Comparison of ENCODE assay signal across 8 cellular contexts in genomic region chr12:49741882-49742620, GRCh38. TPM values are rescaled to one million over a fixed set of nuclear protein-coding genes. Genes with fewer than 3 reads are reported as not detected.
A peak's percentile ranks its signal among the peaks of the same experiment; 100 is the strongest.
DNase-seq lines count a peak whose midpoint lies in the region; ATAC-seq and TF ChIP-seq lines count a peak whose summit lies in the region.

No MANE protein-coding gene starts in this region.

- H3K27ac Mint-ChIP-seq in CD14-positive monocyte, result peak overlapping the region; percentile 99 to 100 (median 100)
- peak overlapping the region; percentile 97 to 100 (median 98) for H3K27ac Mint-ChIP-seq in naive thymus-derived CD8-positive, alpha-beta T cell
- H3K27ac Mint-ChIP-seq in stimulated activated naive B cell treated with anti-CD40 and anti-IgM and Interleukin-4, amounts not matched to agents 10 μg/mL and 1 μg/mL and 100 μg/mL, for 72 hours, result peak overlapping the region; percentile 97

- H3K4me1 ChIP-seq in esophagus squamous epithelium, result peaks cover 13 to 55% (median 27%) of the 10 kb centered on the region in 3 donors

- ATAC-seq in GM19397 (IDR thresholded peaks at IDR 0.05; ENCODE audit: unreplicated experiment), result peak; percentile 39
- ATAC-seq in HG03558 (IDR thresholded peaks at IDR 0.05; ENCODE audit: extremely low read depth, unreplicated experiment), result peak; percentile 30
- ATAC-seq in naive thymus-derived CD8-positive, alpha-beta T cell, result peak; percentile 62 to 70
- peak; percentile 80 to 81 for ATAC-seq in stimulated activated naive B cell treated with anti-CD40 and anti-IgM and Interleukin-4, amounts not matched to agents 10 μg/mL and 1 μg/mL and 100 μg/mL, for 72 hours (replicated peaks)

- peaks cover 12 to 18% of the 10 kb centered on the region in 2 donors for H3K36me3 Mint-ChIP-seq in CD14-positive monocyte
- H3K36me3 Mint-ChIP-seq in naive thymus-derived CD8-positive, alpha-beta T cell, result peaks cover 0 to 30% (median 2%) of the 10 kb centered on the region in 3 donors
- H3K36me3 Mint-ChIP-seq in stimulated activated naive B cell treated with anti-CD40 and anti-IgM and Interleukin-4, amounts not matched to agents 10 μg/mL and 1 μg/mL and 100 μg/mL, for 72 hours, result peaks cover 25 to 31% of the 10 kb centered on the region in 2 donors

- H3K9me3 Mint-ChIP-seq in CD14-positive monocyte, result peaks cover 0 to 2% (median 0%) of the 10 kb centered on the region in 7 donors
- peaks cover 0 to 3% (median 0%) of the 10 kb centered on the region in 9 donors for H3K9me3 Mint-ChIP-seq in naive thymus-derived CD8-positive, alpha-beta T cell
- H3K9me3 Mint-ChIP-seq in stimulated activated naive B cell treated with anti-CD40 and anti-IgM and Interleukin-4, amounts not matched to agents 10 μg/mL and 1 μg/mL and 100 μg/mL, for 72 hours, result no peaks in the 10 kb centered on the region

- intact Hi-C loops in CD14-positive monocyte (cut with micrococcal nuclease), result loop anchor here in 1 of 2 donors (5.0 kb wide), 1 partner anchor 35 kb away; the partner anchor contains the start of gene FMNL3
- intact Hi-C loops in esophagus squamous epithelium (cut with DNase I), result no loop called here

- POLR2A ChIA-PET in naive thymus-derived CD8-positive, alpha-beta T cell (lab: Charles Lee), result interaction anchor here (0.9 to 2.2 kb wide), 28 partner anchors 8 to 612 kb away, joined by 3 to 47 read pairs (median 6); partner anchors contain the start of genes BCDIN3D, CERS5, FMNL3 and NCKAP5L

- WGBS in esophagus squamous epithelium, 2 donors, result 0% methylated on average over 14 to 16 of the region's 35 CpGs

- H3K9me3 ChIP-seq in esophagus squamous epithelium, result no peaks in the 10 kb centered on the region

- peaks cover 0 to 2% (median 2%) of the 10 kb centered on the region in 3 donors for H3K27me3 Mint-ChIP-seq in CD14-positive monocyte (ENCODE audit: low read depth in 3 of 3)
- H3K27me3 Mint-ChIP-seq in naive thymus-derived CD8-positive, alpha-beta T cell, result peaks cover 0 to 3% (median 0%) of the 10 kb centered on the region in 5 donors
- H3K27me3 Mint-ChIP-seq in stimulated activated naive B cell treated with anti-CD40 and anti-IgM and Interleukin-4, amounts not matched to agents 10 μg/mL and 1 μg/mL and 100 μg/mL, for 72 hours, result no peaks in the 10 kb centered on the region

- peaks cover 0 to 24% (median 0%) of the 10 kb centered on the region in 3 donors for H3K36me3 ChIP-seq in esophagus squamous epithelium

- H3K27ac ChIP-seq in esophagus squamous epithelium, result peak overlapping the region; percentile 98 to 99 (median 99)

- no peak for TF ChIP-seq POLR2A in esophagus squamous epithelium (IDR thresholded peaks at IDR 0.05)

- H3K4me3 ChIP-seq in esophagus squamous epithelium, result peak overlapping the region; percentile 74 to 95 (median 80)

- H3K27me3 ChIP-seq in esophagus squamous epithelium, result no peaks in the 10 kb centered on the region

- TF ChIP-seq CTCF in CD14-positive monocyte (IDR thresholded peaks at IDR 0.05) (no peak), esophagus squamous epithelium (IDR thresholded peaks at IDR 0.05) (no peak)

- peak overlapping the region; percentile 95 to 99 for H3K4me3 Mint-ChIP-seq in CD14-positive monocyte
- peak overlapping the region; percentile 87 to 99 (median 97) for H3K4me3 Mint-ChIP-seq in naive thymus-derived CD8-positive, alpha-beta T cell
- peak overlapping the region; percentile 87 to 89 for H3K4me3 Mint-ChIP-seq in stimulated activated naive B cell treated with anti-CD40 and anti-IgM and Interleukin-4, amounts not matched to agents 10 μg/mL and 1 μg/mL and 100 μg/mL, for 72 hours

- DNase-seq in CD14-positive monocyte (ENCODE audit: low spot score) (peak; percentile 96), esophagus squamous epithelium (lab: John Stamatoyannopoulos, UW) (peak; percentile 29)
- peak; percentile 89 to 91 for DNase-seq in activated T-cell treated with anti-CD3 and anti-CD28 coated beads, Interleukin-2, amount 50 U/mL, for 48 hours
- DNase-seq in naive thymus-derived CD8-positive, alpha-beta T cell, result peak; percentile 74 to 93 (median 86)
- DNase-seq in stimulated activated naive B cell treated with anti-CD40 and anti-IgM and Interleukin-4, amounts not matched to agents 10 μg/mL and 1 μg/mL and 100 μg/mL, for 72 hours, result peak; percentile 84

- H3K4me1 Mint-ChIP-seq in CD14-positive monocyte, result peaks cover 36% of the 10 kb centered on the region
- H3K4me1 Mint-ChIP-seq in naive thymus-derived CD8-positive, alpha-beta T cell, result peaks cover 23 to 58% (median 50%) of the 10 kb centered on the region in 4 donors
- peaks cover 19 to 41% of the 10 kb centered on the region in 2 donors for H3K4me1 Mint-ChIP-seq in stimulated activated naive B cell treated with anti-CD40 and anti-IgM and Interleukin-4, amounts not matched to agents 10 μg/mL and 1 μg/mL and 100 μg/mL, for 72 hours

TF ChIP-seq in PFSK-1, 5 proteins besides CTCF, POLR2A, EP300 and RAD21:
- TF ChIP-seq POLR2AphosphoS5 (IDR thresholded peaks at IDR 0.05; ENCODE audit: low read depth, low read length) (peak; percentile 35; the same call in 1 of the 2 replicates), REST (IDR thresholded peaks at IDR 0.05; ENCODE audit: insufficient read depth in 1 of 2, low read depth in 2 of 2, low read length in 2 of 2) (no peak), FOXP2 (optimal IDR thresholded peaks at IDR 0.05; ENCODE audit: borderline replicate concordance, extremely low read depth, extremely low read length, insufficient read depth) (peak; percentile 16), SIN3A (IDR thresholded peaks at IDR 0.05; ENCODE audit: borderline replicate concordance, insufficient read depth, low read length) (no peak), TAF1 (IDR thresholded peaks at IDR 0.05; ENCODE audit: borderline replicate concordance, insufficient read depth, low read length) (peak; percentile 42; the same call in 1 of the 2 replicates)

RNA-seq across cellular contexts. Expression of gene TMBIM6, which starts 0.7 kb away (rescaled TPM):
- 1,000 to 10,000 TPM; 1,396 to 1,453 TPM for polyA plus RNA-seq in CD14-positive monocyte
- polyA plus RNA-seq in PFSK-1 (2012; ENCODE audit: insufficient read length, low read depth), result 260 TPM
- total RNA-seq in esophagus squamous epithelium, result 100 to 1,000 TPM; 307 to 444 (median 343) TPM
- total RNA-seq in naive thymus-derived CD8-positive, alpha-beta T cell, result 100 to 1,000 TPM; 380 to 412 TPM
- 1,000 to 10,000 TPM in 1 of 3 donors, 100 to 1,000 TPM in 2; 817 to 1,126 (median 845) TPM for polyA plus RNA-seq in naive thymus-derived CD8-positive, alpha-beta T cell

RNA-seq across cellular contexts. Expression of gene FMNL3, which starts 34.8 kb away (rescaled TPM):
- polyA plus RNA-seq in CD14-positive monocyte, result 1 to 10 TPM; 1.5 to 1.7 TPM
- 10.1 TPM for polyA plus RNA-seq in PFSK-1 (2012; ENCODE audit: insufficient read length, low read depth)
- 1 to 10 TPM; 5.2 to 7.6 (median 5.8) TPM for total RNA-seq in esophagus squamous epithelium
- 10 to 100 TPM; 34.4 to 36.5 TPM for total RNA-seq in naive thymus-derived CD8-positive, alpha-beta T cell
- 10 to 100 TPM in 1 of 3 donors, 1 to 10 TPM in 2; 7.6 to 12.1 (median 8.4) TPM for polyA plus RNA-seq in naive thymus-derived CD8-positive, alpha-beta T cell

Comparison
In these comparisons a context has a peak if more than half of its experiments do, and no peak if none do; other contexts are left out.
1. Peak in every context shown above with its lines: DNase-seq, ATAC-seq, H3K4me3 ChIP-seq and H3K27ac ChIP-seq.
2. DNase-seq: peak in every context shown above with its lines; median percentile 96 in CD14-positive monocyte; 90 in activated T-cell treated with anti-CD3 and anti-CD28 coated beads, Interleukin-2, amount 50 U/mL, for 48 hours; 86 in naive thymus-derived CD8-positive, alpha-beta T cell; 84 in stimulated activated naive B cell treated with anti-CD40 and anti-IgM and Interleukin-4, amounts not matched to agents 10 μg/mL and 1 μg/mL and 100 μg/mL, for 72 hours; 29 in esophagus squamous epithelium.
3. ATAC-seq: peak in every context shown above with its lines; median percentile 80 in stimulated activated naive B cell treated with anti-CD40 and anti-IgM and Interleukin-4, amounts not matched to agents 10 μg/mL and 1 μg/mL and 100 μg/mL, for 72 hours; 66 in naive thymus-derived CD8-positive, alpha-beta T cell; 39 in GM19397; 30 in HG03558.
4. RNA of gene FMNL3, which starts 34.8 kb away (total RNA-seq): 34.4 to 36.5 TPM in naive thymus-derived CD8-positive, alpha-beta T cell; 5.2 to 7.6 TPM in esophagus squamous epithelium; every median in the first group is over 4 times any median in the second.